Comparison of ENCODE assay signal across 8 cellular contexts in the genomic region with DNA sequence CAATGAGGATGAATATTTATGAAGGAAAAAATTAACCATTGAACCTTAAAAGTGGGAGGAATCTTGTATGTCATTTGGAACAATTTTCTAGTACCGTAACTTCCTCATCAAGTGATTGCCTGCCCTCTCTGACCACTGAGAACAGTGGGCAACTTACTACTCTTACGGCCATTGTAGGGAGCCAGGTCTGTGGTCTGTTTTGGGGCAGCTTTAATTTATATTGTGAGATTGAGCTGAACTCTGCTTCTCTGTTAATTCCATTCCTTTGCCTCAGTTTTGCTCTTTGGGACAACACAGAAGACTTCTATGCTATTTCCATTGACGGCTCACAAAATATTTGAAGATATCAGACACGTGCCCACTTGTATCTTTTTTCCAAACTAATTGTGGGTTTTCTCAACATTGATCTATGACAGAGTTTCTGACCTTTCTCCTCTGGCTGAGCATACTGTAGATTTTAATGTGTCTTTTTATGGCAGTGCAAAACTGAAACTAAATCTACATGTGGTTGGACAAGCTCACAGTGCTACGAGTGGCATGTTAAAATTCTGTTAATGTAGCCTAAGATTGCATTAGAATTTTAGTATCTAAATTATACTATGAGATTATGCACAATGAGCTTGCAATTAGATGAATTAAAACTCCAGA. TPM values are rescaled to one million over a fixed set of nuclear protein-coding genes. Genes with fewer than 3 reads are reported as not detected.
A peak's percentile ranks its signal among the peaks of the same experiment; 100 is the strongest.
DNase-seq lines count a peak whose midpoint lies in the region; ATAC-seq and TF ChIP-seq lines count a peak whose summit lies in the region.

No MANE protein-coding gene starts in this region.

- no peaks in the 10 kb centered on the region for H3K9me3 Mint-ChIP-seq in activated T-helper 17 cell treated with anti-CD3 and anti-CD28 coated beads, Interleukin-2, amount 50 U/mL, for 72 hours
- H3K9me3 Mint-ChIP-seq in natural killer cell: no peaks in the 10 kb centered on the region

- no peaks in the 10 kb centered on the region for H3K36me3 Mint-ChIP-seq in activated T-helper 17 cell treated with anti-CD3 and anti-CD28 coated beads, Interleukin-2, amount 50 U/mL, for 72 hours (ENCODE audit: low read depth)
- no peaks in the 10 kb centered on the region for H3K36me3 Mint-ChIP-seq in natural killer cell

- peaks cover 10% of the 10 kb centered on the region for H3K4me1 Mint-ChIP-seq in activated T-helper 17 cell treated with anti-CD3 and anti-CD28 coated beads, Interleukin-2, amount 50 U/mL, for 72 hours
- peaks cover 5 to 6% of the 10 kb centered on the region in 2 donors for H3K4me1 Mint-ChIP-seq in natural killer cell

- H3K4me3 Mint-ChIP-seq in activated T-helper 17 cell treated with anti-CD3 and anti-CD28 coated beads, Interleukin-2, amount 50 U/mL, for 72 hours: peak overlapping the region; percentile 75
- peak overlapping the region; percentile 81 for H3K4me3 Mint-ChIP-seq in natural killer cell

- ATAC-seq in GM18867 (IDR thresholded peaks at IDR 0.05; ENCODE audit: unreplicated experiment): peak; percentile 86
- ATAC-seq in HG02981 (IDR thresholded peaks at IDR 0.05; ENCODE audit: unreplicated experiment): peak; percentile 70
- peak; percentile 82 for ATAC-seq in activated T-helper 17 cell treated with anti-CD3 and anti-CD28 coated beads, Interleukin-2, amount 50 U/mL, for 72 hours (replicated peaks)
- peak in 2 of 3 donors; percentile 31 to 68 for ATAC-seq in natural killer cell

- DNase-seq in natural killer cell (no peak), SIG-M5 treated with dmso at 0.1 percent for 504 hours (lab: John Stamatoyannopoulos, UW; ENCODE audit: unreplicated experiment) (no peak), hippocampal formation (lab: John Stamatoyannopoulos, UW) (no peak), midbrain (lab: John Stamatoyannopoulos, UW) (no peak), UCSD-AML1 (lab: John Stamatoyannopoulos, UW; ENCODE audit: unreplicated experiment) (no peak)

- TF ChIP-seq CTCF in natural killer cell (IDR thresholded peaks at IDR 0.05): no peak

- H3K27ac Mint-ChIP-seq in activated T-helper 17 cell treated with anti-CD3 and anti-CD28 coated beads, Interleukin-2, amount 50 U/mL, for 72 hours: peak overlapping the region; percentile 42
- H3K27ac Mint-ChIP-seq in natural killer cell: peak overlapping the region; percentile 35 to 79

- no peaks in the 10 kb centered on the region for H3K27me3 Mint-ChIP-seq in activated T-helper 17 cell treated with anti-CD3 and anti-CD28 coated beads, Interleukin-2, amount 50 U/mL, for 72 hours
- no peaks in the 10 kb centered on the region for H3K27me3 Mint-ChIP-seq in natural killer cell (ENCODE audit: low read depth in 2 of 2)

- intact Hi-C loops in natural killer cell (cut with micrococcal nuclease): no loop called here

RNA-seq across cellular contexts. Expression of gene ZNF281, which starts 27.8 kb away (rescaled TPM):
- total RNA-seq in activated T-helper 17 cell treated with anti-CD3 and anti-CD28 coated beads, Interleukin-2, amount 50 U/mL, for 72 hours: 10 to 100 TPM; 13.1 to 15.8 TPM
- 10 to 100 TPM; 25.6 to 35.4 (median 33.8) TPM for total RNA-seq in natural killer cell
